In genomic region chr11:46238967-46239800, GRCh38 we compare ENCODE assay signal across 8 cellular contexts. TPM values are rescaled to one million over a fixed set of nuclear protein-coding genes. Genes with fewer than 3 reads are reported as not detected.
DNase-seq lines count a peak whose midpoint lies in the region; ATAC-seq and TF ChIP-seq lines count a peak whose summit lies in the region.

No MANE protein-coding gene starts in this region.

- no peak overlapping the region for H3K14ac ChIP-seq in neuronal stem cell (ENCODE audit: low read length)

- H3K9me3 ChIP-seq in SJCRH30 (replicated peaks) (0 out of 2 replicates have a peak, but pooled peaks cover 3% of the 10 kb centered on the region), neuronal stem cell (replicated peaks in 1 of 2; ENCODE audit: control insufficient read depth in 2 of 2, insufficient read depth in 1 of 2, low read depth in 1 of 2, low read length in 2 of 2) (peaks cover 0 to 14% of the 10 kb centered on the region in 2 donors)

- 0 out of 2 replicates have a peak, but pooled peaks cover 2% of the 10 kb centered on the region for H3K27me3 ChIP-seq in KMS-11 (ENCODE audit: insufficient read depth, low read depth)
- peaks cover 4% of the 10 kb centered on the region; the same call in 1 of the 2 replicates for H3K27me3 ChIP-seq in SJCRH30
- H3K27me3 ChIP-seq in neuronal stem cell (ENCODE audit: control insufficient read depth in 3 of 3, insufficient read depth in 3 of 3, low read depth in 1 of 3, low read length in 3 of 3): peaks cover 0 to 48% (median 11%) of the 10 kb centered on the region in 3 experiments

- no peak overlapping the region for H3K23ac ChIP-seq in neuronal stem cell (ENCODE audit: low read depth, low read length, poor library complexity)

- no peak overlapping the region for H2BK12ac ChIP-seq in neuronal stem cell (ENCODE audit: low read length)

- DNase-seq in DMS114 treated with DMSO at 0.1 percent for 48 hours (lab: John Stamatoyannopoulos, UW; ENCODE audit: unreplicated experiment) (peak; percentile 66), SJCRH30 (peak; percentile 81 to 88), foreskin melanocyte (peak; percentile 73), neuronal stem cell (ENCODE audit: low spot score) (peak; percentile 89), stromal cell of bone marrow (ENCODE audit: low read depth) (peak; percentile 69)
- peak; percentile 52 to 78 (median 68) for DNase-seq in activated naive CD4-positive, alpha-beta T cell (lab: John Stamatoyannopoulos, UW)

- H3K9ac ChIP-seq in KMS-11: no peak overlapping the region
- no peak overlapping the region for H3K9ac ChIP-seq in neuronal stem cell (ENCODE audit: low read depth, low read length, poor library complexity)

- H2AFZ ChIP-seq in KMS-11 (ENCODE audit: low read depth): peak overlapping the region; percentile 61
- H2AFZ ChIP-seq in neuronal stem cell (ENCODE audit: low read length): peak overlapping the region; percentile 93

- peak overlapping the region; percentile 88 for H3K4me2 ChIP-seq in KMS-11
- H3K4me2 ChIP-seq in neuronal stem cell (ENCODE audit: insufficient read depth, low read length, poor library complexity, severe bottlenecking): peak overlapping the region; percentile 76

- TF ChIP-seq CTCF in KMS-11 (conservative IDR thresholded peaks at IDR 0.05; ENCODE audit: low read depth, low read length): peak; percentile 56

- H2AK5ac ChIP-seq in neuronal stem cell (ENCODE audit: low read depth, low read length): no peak overlapping the region

- no peak overlapping the region for H4K91ac ChIP-seq in neuronal stem cell (ENCODE audit: low read depth, low read length, poor library complexity)

- H4K8ac ChIP-seq in neuronal stem cell (ENCODE audit: low read depth, low read length): no peak overlapping the region

- H3K4me3 ChIP-seq in KMS-11 (IDR thresholded peaks at IDR 0.05; ENCODE audit: insufficient read depth, low read depth, low read length): no peak overlapping the region
- H3K4me3 ChIP-seq in SJCRH30: peak overlapping the region; percentile 19
- peak overlapping the region; percentile 34 to 76 for H3K4me3 ChIP-seq in neuronal stem cell (ENCODE audit: low read length in 2 of 2)

- H3K18ac ChIP-seq in neuronal stem cell (ENCODE audit: low read length): peak overlapping the region; percentile 90

- WGBS in neuronal stem cell (ENCODE audit: extremely low coverage in 2 of 2, insufficient read length in 2 of 2, insufficient replicate concordance in 1 of 2), 2 donors: no CpG with 5 or more reads among the region's 46 CpGs

- H2BK120ac ChIP-seq in neuronal stem cell (ENCODE audit: low read depth, low read length): no peak overlapping the region

- peak; percentile 58 for ATAC-seq in GM21619 (IDR thresholded peaks at IDR 0.05; ENCODE audit: unreplicated experiment)

- H4K20me1 ChIP-seq in KMS-11 (ENCODE audit: insufficient read depth): no peaks in the 10 kb centered on the region

- no peak overlapping the region for H2BK15ac ChIP-seq in neuronal stem cell (ENCODE audit: low read length)

- H3K27ac ChIP-seq in KMS-11 (no peak overlapping the region), SJCRH30 (no peak overlapping the region), neuronal stem cell (replicated peaks; ENCODE audit: low read length) (no peak overlapping the region)

- no peaks in the 10 kb centered on the region for H3K79me1 ChIP-seq in neuronal stem cell (ENCODE audit: low read depth, low read length)

- H3K4ac ChIP-seq in neuronal stem cell (ENCODE audit: low read length): no peak overlapping the region

- H3K4me1 ChIP-seq in KMS-11 (ENCODE audit: low read depth, poor library complexity, severe bottlenecking) (peaks cover 14% of the 10 kb centered on the region), SJCRH30 (peaks cover 10% of the 10 kb centered on the region), neuronal stem cell (ENCODE audit: control insufficient read depth in 2 of 2, insufficient read depth in 1 of 2, low read depth in 1 of 2, low read length in 2 of 2) (peaks cover 8 to 25% of the 10 kb centered on the region in 2 donors)

- H3K36me3 ChIP-seq in KMS-11 (ENCODE audit: insufficient read depth): no peaks in the 10 kb centered on the region
- H3K36me3 ChIP-seq in SJCRH30: no peaks in the 10 kb centered on the region
- no peaks in the 10 kb centered on the region for H3K36me3 ChIP-seq in neuronal stem cell (replicated peaks in 1 of 2; ENCODE audit: control insufficient read depth in 2 of 2, insufficient read depth in 2 of 2, low read length in 2 of 2)

- H3K79me2 ChIP-seq in KMS-11 (ENCODE audit: insufficient read depth, low read depth): no peaks in the 10 kb centered on the region

- H2BK5ac ChIP-seq in neuronal stem cell (ENCODE audit: low read length): no peak overlapping the region

RNA-seq across cellular contexts. Expression of gene CREB3L1, which starts 38.3 kb away (rescaled TPM):
- total RNA-seq in SJCRH30 (2014; rRNA removed; shearing (Covaris generic)): 0.30 and 0.34 TPM in 2 replicates
- 8.4 TPM for polyA plus RNA-seq in neuronal stem cell (2013, experiment 1 of 2)
- 8.8 TPM for polyA plus RNA-seq in neuronal stem cell (2013, experiment 2 of 2)
